26 cellular contexts compared by ENCODE assay signal in genomic region chr10:13973742-13974141, GRCh38.
DNase-seq lines count a peak whose midpoint lies in the region; ATAC-seq, FAIRE-seq and TF ChIP-seq lines count a peak whose summit lies in the region.
"Had no signal": no experiment of that assay in that cellular context is flagged by ENCODE, and none has a peak within 500 bp of the region (broad histone marks: within the 10 kb centered on the region; RNA-seq: fewer than 3 reads in every experiment).

No MANE protein-coding gene starts in this region.

- H2AFZ ChIP-seq in HepG2 (ENCODE audit: low read length), result no peak overlapping the region
- H2AFZ ChIP-seq: parathyroid adenoma had no signal

- no peak for TF ChIP-seq RAD21 in HepG2 (CRISPR knock-in tag; IDR thresholded peaks at IDR 0.05)

- no peaks in the 10 kb centered on the region for H4K20me1 ChIP-seq in HepG2 (ENCODE audit: insufficient read depth, low read length)
- H4K20me1 ChIP-seq: BLaER1 treated with 17β-estradiol and CSF1 and Interleukin-3, amounts not matched to agents 10 nM and 100 nM had no signal

- no peaks in the 10 kb centered on the region for H3K9me3 ChIP-seq in HepG2 (ENCODE audit: low read length)
- H3K9me3 ChIP-seq: ascending aorta; BLaER1 treated with 17β-estradiol and CSF1 and Interleukin-3, amounts not matched to agents 10 nM and 100 nM; MG63 had no signal

- no peak overlapping the region for H3K9ac ChIP-seq in HepG2 (ENCODE audit: insufficient read depth, low read depth, low read length)
- H3K9ac ChIP-seq: BLaER1 treated with 17β-estradiol and CSF1 and Interleukin-3, amounts not matched to agents 10 nM and 100 nM; parathyroid adenoma had no signal

- CTCF ChIA-PET in HepG2 (lab: Yijun Ruan, JAX; ENCODE audit: low intra/inter-chr PET ratio, low total read pairs), result no interaction called here

- no peaks in the 10 kb centered on the region for H3K79me2 ChIP-seq in HepG2 (ENCODE audit: insufficient read depth, low read length)
- H3K79me2 ChIP-seq: parathyroid adenoma had no signal

- H3K36me3 ChIP-seq in HepG2 (replicated peaks in 1 of 2; ENCODE audit: control insufficient read depth in 1 of 2, insufficient read depth in 2 of 2, low read length in 2 of 2), result no peaks in the 10 kb centered on the region
- H3K36me3 ChIP-seq: ascending aorta; BLaER1 treated with 17β-estradiol and CSF1 and Interleukin-3, amounts not matched to agents 10 nM and 100 nM; MG63 had no signal

- TF ChIP-seq EP300 in HepG2 (IDR thresholded peaks at IDR 0.05; ENCODE audit: low read depth in 2 of 2, low read length in 2 of 2), result no peak
- no peak for TF ChIP-seq EP300 in HepG2 (CRISPR knock-in tag; IDR thresholded peaks at IDR 0.05; ENCODE audit: borderline replicate concordance)

- H3K4me3 ChIP-seq in coronary artery (no peak overlapping the region), HepG2 (replicated peaks in 1 of 3; ENCODE audit: insufficient read depth in 1 of 3, low read depth in 2 of 3, low read length in 3 of 3) (no peak overlapping the region), dorsolateral prefrontal cortex (no peak overlapping the region)
- H3K4me3 ChIP-seq: ascending aorta; BLaER1 treated with 17β-estradiol and CSF1 and Interleukin-3, amounts not matched to agents 10 nM and 100 nM; K562; lung; MG63 had no signal

- H3K27ac ChIP-seq in coronary artery (peak overlapping the region in 1 of 2 donors; percentile 71), HepG2 (ENCODE audit: extremely low read length, insufficient read depth, low read length) (no peak overlapping the region), dorsolateral prefrontal cortex (no peak overlapping the region)
- H3K27ac ChIP-seq: ascending aorta; BLaER1 treated with 17β-estradiol and CSF1 and Interleukin-3, amounts not matched to agents 10 nM and 100 nM; parathyroid adenoma had no signal

- no peak overlapping the region for H3K4me2 ChIP-seq in HepG2 (ENCODE audit: low read depth, low read length)
- H3K4me2 ChIP-seq: BLaER1 treated with 17β-estradiol and CSF1 and Interleukin-3, amounts not matched to agents 10 nM and 100 nM had no signal

- no peak for FAIRE-seq in HepG2 (lab: Jason Lieb, UNC)
- FAIRE-seq: K562, keratinocyte had no signal

- no TSS peak for BruUV-seq in HepG2 (replicated peaks; lab: Mats Ljungman, UMichigan)

- TF ChIP-seq POLR2A in HepG2 (IDR thresholded peaks at IDR 0.05; ENCODE audit: insufficient read depth in 1 of 2, low read depth in 2 of 2, low read length in 2 of 2), result no peak

- no peak for ATAC-seq in HepG2
- ATAC-seq in GM21515 (IDR thresholded peaks at IDR 0.05; ENCODE audit: unreplicated experiment), result no peak
- ATAC-seq in HG02623 (IDR thresholded peaks at IDR 0.05; ENCODE audit: unreplicated experiment), result no peak
- ATAC-seq: activated CD4-positive, CD25-positive, alpha-beta regulatory T cell treated with anti-CD3 and anti-CD28 coated beads, Interleukin-2, amount 50 U/mL, for 24 hours; activated naive CD4-positive, alpha-beta T cell treated with anti-CD3 and anti-CD28 coated beads, Interleukin-2, amount 50 U/mL, for 72 hours; K562 had no signal

- TF ChIP-seq CTCF in coronary artery (IDR thresholded peaks at IDR 0.05), result no peak
- no peak for TF ChIP-seq CTCF in HepG2 (CRISPR knock-in tag; IDR thresholded peaks at IDR 0.05)
- no peak for TF ChIP-seq CTCF in dorsolateral prefrontal cortex (IDR thresholded peaks at IDR 0.05 in 54 of 56, conservative IDR thresholded peaks at IDR 0.05 in 2 of 56; ENCODE audit: low read depth in 1 of 56, partially characterized antibody in 56 of 56)

- intact Hi-C loops in HepG2 (cut with micrococcal nuclease; ENCODE audit: unreplicated experiment) (no loop called here), dorsolateral prefrontal cortex (cut with DNase I) (no loop called here)

- DNase-seq in EH (ENCODE audit: low read depth) (peak; percentile 82), NCI-H1105 treated with DMSO at 0.1 percent for 48 hours (lab: John Stamatoyannopoulos, UW) (peak; percentile 25), coronary artery (ENCODE audit: low spot score) (peak; percentile 22), HepG2 (ENCODE audit: low spot score) (no peak), dorsolateral prefrontal cortex (no peak), NCI-H2196 (lab: John Stamatoyannopoulos, UW; ENCODE audit: unreplicated experiment) (no peak)
- DNase-seq: activated CD4-positive, alpha-beta T cell treated with anti-CD3 and anti-CD28 coated beads, Interleukin-2, amount 50 U/mL, for 48 hours; activated CD8-positive, alpha-beta memory T cell treated with anti-CD3 and anti-CD28 coated beads, Interleukin-2, amount 50 U/mL, for 4 hours; central memory CD4-positive, alpha-beta T cell; DMS79; H9; MG63; NCI-H2081; NCI-H510A treated with DMSO at 0.1 percent for 48 hours; right cardiac atrium; stimulated activated CD4-positive, alpha-beta T cell treated with anti-CD3 and anti-CD28 coated beads, Interleukin-2, amount 100 ng/mL, for 48 hours had no signal

- H3K27me3 ChIP-seq in HepG2 (ENCODE audit: control insufficient read depth in 1 of 2, insufficient read depth in 2 of 2, low read length in 2 of 2) (peaks cover 6 to 14% of the 10 kb centered on the region in 2 experiments; a peak in 3 of 5 replicates), dorsolateral prefrontal cortex (peaks cover 0 to 13% (median 0%) of the 10 kb centered on the region in 45 donors)
- H3K27me3 ChIP-seq: ascending aorta; BLaER1 treated with 17β-estradiol and CSF1 and Interleukin-3, amounts not matched to agents 10 nM and 100 nM; MG63 had no signal

- POLR2A ChIA-PET in HepG2 (lab: Yijun Ruan, JAX), result no interaction called here

- H3K4me1 ChIP-seq in HepG2 (ENCODE audit: insufficient read depth, low read length), result no peaks in the 10 kb centered on the region

- 17% methylated on average over 4 of the region's 4 CpGs for WGBS in HepG2 (ENCODE audit: low lambda C conversion rate)

- in situ Hi-C loops in HepG2 (cut with HindIII; ENCODE audit: extremely low pct_ligation_motif_present, low pct_unique_long_range_greater_than_20kb), result no loop called here

TF ChIP-seq in HepG2, 621 proteins besides CTCF, POLR2A, EP300 and RAD21:
- TF ChIP-seq PBX2 (CRISPR knock-in tag; IDR thresholded peaks at IDR 0.05) (no peak), MTA3 (CRISPR knock-in tag; IDR thresholded peaks at IDR 0.05) (no peak), HNRNPK (IDR thresholded peaks at IDR 0.05; ENCODE audit: low read depth, low read length, poor library complexity, severe bottlenecking) (peak; percentile 21), MLXIP (CRISPR knock-in tag; IDR thresholded peaks at IDR 0.05; ENCODE audit: borderline replicate concordance) (no peak)

Comparison
In these comparisons a context has a peak if more than half of its experiments do, and no peak if none do; other contexts are left out.
1. DNase-seq: peak in EH (single experiment), NCI-H1105 treated with DMSO at 0.1 percent for 48 hours (single experiment) and coronary artery (single experiment); none in HepG2 (single experiment), dorsolateral prefrontal cortex (0 of 10) and NCI-H2196 (single experiment).